In the genomic region with DNA sequence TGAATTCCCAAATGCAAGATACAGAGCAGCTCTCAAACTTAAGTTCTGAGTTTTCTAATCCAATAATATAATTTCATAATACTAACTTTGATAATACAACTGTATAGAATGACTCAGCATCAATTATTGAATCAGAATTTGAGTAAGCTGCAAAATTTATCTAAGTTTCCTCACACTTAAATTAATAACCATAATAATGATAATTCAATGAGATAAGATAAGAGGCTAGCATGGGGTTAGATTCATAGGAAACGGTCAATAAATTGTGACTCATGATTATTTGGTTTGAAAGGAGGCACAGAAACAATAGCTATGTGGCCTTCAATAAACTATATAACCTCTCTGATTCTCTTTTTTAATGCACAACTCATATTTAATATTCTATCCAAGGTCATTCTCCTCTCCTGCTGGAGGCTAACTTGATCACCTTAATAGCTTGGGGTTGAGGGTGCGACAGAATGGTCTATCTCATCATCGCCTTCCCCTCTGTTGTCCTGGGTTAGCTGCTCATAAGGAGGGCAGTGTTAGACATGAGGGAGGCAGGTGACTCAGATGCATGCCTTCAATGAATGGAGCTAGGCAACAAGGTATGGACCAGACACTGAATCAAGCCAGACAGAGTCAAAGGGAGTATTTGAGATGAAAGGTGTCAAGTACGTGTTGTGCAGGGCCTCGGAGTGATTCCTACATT, we compare ENCODE assay signal across 1 cellular context.
TF ChIP-seq lines count a peak whose summit lies in the region.

No MANE protein-coding gene starts in this region.

TF ChIP-seq in GM12878, 131 proteins besides CTCF, POLR2A, EP300 and RAD21:
- TF ChIP-seq ATF7 (IDR thresholded peaks at IDR 0.05; ENCODE audit: low read depth) (no peak), PAX8 (IDR thresholded peaks at IDR 0.05) (no peak), FOXM1 (IDR thresholded peaks at IDR 0.05; ENCODE audit: low read depth, low read length) (no peak), POLR2AphosphoS5 (IDR thresholded peaks at IDR 0.05; ENCODE audit: low read length) (no peak), MEF2A (IDR thresholded peaks at IDR 0.05; ENCODE audit: insufficient read depth, low read depth, low read length) (no peak), EZH2 (IDR thresholded peaks at IDR 0.05; ENCODE audit: borderline replicate concordance, control insufficient read depth, low read depth, low read length) (no peak), BMI1 (IDR thresholded peaks at IDR 0.05; ENCODE audit: borderline replicate concordance) (no peak), TCF12 (IDR thresholded peaks at IDR 0.05; ENCODE audit: low read depth, low read length) (no peak), YY1 (IDR thresholded peaks at IDR 0.05; ENCODE audit: low read depth, low read length) (no peak), NFYA (IDR thresholded peaks at IDR 0.05; ENCODE audit: borderline replicate concordance, low read depth, low read length) (no peak)
- TF ChIP-seq, protein P1, sequence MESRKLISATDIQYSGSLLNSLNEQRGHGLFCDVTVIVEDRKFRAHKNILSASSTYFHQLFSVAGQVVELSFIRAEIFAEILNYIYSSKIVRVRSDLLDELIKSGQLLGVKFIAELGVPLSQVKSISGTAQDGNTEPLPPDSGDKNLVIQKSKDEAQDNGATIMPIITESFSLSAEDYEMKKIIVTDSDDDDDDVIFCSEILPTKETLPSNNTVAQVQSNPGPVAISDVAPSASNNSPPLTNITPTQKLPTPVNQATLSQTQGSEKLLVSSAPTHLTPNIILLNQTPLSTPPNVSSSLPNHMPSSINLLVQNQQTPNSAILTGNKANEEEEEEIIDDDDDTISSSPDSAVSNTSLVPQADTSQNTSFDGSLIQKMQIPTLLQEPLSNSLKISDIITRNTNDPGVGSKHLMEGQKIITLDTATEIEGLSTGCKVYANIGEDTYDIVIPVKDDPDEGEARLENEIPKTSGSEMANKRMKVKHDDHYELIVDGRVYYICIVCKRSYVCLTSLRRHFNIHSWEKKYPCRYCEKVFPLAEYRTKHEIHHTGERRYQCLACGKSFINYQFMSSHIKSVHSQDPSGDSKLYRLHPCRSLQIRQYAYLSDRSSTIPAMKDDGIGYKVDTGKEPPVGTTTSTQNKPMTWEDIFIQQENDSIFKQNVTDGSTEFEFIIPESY (IDR thresholded peaks at IDR 0.05): no peak
- TF ChIP-seq, protein P2, sequence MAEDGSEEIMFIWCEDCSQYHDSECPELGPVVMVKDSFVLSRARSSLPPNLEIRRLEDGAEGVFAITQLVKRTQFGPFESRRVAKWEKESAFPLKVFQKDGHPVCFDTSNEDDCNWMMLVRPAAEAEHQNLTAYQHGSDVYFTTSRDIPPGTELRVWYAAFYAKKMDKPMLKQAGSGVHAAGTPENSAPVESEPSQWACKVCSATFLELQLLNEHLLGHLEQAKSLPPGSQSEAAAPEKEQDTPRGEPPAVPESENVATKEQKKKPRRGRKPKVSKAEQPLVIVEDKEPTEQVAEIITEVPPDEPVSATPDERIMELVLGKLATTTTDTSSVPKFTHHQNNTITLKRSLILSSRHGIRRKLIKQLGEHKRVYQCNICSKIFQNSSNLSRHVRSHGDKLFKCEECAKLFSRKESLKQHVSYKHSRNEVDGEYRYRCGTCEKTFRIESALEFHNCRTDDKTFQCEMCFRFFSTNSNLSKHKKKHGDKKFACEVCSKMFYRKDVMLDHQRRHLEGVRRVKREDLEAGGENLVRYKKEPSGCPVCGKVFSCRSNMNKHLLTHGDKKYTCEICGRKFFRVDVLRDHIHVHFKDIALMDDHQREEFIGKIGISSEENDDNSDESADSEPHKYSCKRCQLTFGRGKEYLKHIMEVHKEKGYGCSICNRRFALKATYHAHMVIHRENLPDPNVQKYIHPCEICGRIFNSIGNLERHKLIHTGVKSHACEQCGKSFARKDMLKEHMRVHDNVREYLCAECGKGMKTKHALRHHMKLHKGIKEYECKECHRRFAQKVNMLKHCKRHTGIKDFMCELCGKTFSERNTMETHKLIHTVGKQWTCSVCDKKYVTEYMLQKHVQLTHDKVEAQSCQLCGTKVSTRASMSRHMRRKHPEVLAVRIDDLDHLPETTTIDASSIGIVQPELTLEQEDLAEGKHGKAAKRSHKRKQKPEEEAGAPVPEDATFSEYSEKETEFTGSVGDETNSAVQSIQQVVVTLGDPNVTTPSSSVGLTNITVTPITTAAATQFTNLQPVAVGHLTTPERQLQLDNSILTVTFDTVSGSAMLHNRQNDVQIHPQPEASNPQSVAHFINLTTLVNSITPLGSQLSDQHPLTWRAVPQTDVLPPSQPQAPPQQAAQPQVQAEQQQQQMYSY (CRISPR knock-in tag; IDR thresholded peaks at IDR 0.05): no peak
- TF ChIP-seq, protein P3, sequence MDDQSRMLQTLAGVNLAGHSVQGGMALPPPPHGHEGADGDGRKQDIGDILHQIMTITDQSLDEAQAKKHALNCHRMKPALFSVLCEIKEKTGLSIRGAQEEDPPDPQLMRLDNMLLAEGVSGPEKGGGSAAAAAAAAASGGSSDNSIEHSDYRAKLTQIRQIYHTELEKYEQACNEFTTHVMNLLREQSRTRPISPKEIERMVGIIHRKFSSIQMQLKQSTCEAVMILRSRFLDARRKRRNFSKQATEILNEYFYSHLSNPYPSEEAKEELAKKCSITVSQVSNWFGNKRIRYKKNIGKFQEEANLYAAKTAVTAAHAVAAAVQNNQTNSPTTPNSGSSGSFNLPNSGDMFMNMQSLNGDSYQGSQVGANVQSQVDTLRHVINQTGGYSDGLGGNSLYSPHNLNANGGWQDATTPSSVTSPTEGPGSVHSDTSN (IDR thresholded peaks at IDR 0.05; ENCODE audit: insufficient replicate concordance, low read depth, low read length): no peak
- TF ChIP-seq, protein P4, sequence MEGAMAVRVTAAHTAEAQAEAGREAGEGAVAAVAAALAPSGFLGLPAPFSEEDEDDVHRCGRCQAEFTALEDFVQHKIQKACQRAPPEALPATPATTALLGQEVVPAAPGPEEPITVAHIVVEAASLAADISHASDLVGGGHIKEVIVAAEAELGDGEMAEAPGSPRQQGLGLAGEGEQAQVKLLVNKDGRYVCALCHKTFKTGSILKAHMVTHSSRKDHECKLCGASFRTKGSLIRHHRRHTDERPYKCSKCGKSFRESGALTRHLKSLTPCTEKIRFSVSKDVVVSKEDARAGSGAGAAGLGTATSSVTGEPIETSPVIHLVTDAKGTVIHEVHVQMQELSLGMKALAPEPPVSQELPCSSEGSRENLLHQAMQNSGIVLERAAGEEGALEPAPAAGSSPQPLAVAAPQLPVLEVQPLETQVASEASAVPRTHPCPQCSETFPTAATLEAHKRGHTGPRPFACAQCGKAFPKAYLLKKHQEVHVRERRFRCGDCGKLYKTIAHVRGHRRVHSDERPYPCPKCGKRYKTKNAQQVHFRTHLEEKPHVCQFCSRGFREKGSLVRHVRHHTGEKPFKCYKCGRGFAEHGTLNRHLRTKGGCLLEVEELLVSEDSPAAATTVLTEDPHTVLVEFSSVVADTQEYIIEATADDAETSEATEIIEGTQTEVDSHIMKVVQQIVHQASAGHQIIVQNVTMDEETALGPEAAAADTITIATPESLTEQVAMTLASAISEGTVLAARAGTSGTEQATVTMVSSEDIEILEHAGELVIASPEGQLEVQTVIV (IDR thresholded peaks at IDR 0.05; ENCODE audit: borderline replicate concordance, partially characterized antibody): no peak
